In the genomic region with DNA sequence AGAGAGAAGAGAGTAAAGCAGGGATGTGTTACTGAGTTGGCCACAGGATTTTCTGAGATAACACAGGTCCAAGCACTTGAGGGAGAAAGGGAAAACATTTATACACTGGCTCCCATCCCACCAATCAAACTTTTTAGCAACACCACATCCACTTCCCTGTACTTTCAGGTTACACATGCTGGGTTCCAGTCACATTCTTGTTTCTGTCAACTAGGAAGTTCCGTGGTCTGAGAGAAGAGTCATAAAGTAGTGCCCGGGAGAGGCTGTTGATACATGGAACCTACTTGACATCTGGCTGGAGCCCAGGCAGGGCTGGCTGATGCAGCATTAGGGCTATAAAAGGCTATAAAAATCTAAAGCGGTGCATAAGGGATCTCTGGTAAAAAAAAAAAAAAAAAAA, we compare ENCODE assay signal across 27 cellular contexts.
A peak's percentile ranks its signal among the peaks of the same experiment; 100 is the strongest.
DNase-seq lines count a peak whose midpoint lies in the region; TF ChIP-seq lines count a peak whose summit lies in the region.
"Had no signal": no experiment of that assay in that cellular context is flagged by ENCODE, and none has a peak within 500 bp of the region (broad histone marks: within the 10 kb centered on the region; RNA-seq: fewer than 3 reads in every experiment).

No MANE protein-coding gene starts in this region.

- no peak for TF ChIP-seq CTCF in CD14-positive monocyte (IDR thresholded peaks at IDR 0.05)
- no peak for TF ChIP-seq CTCF in Peyer's patch (IDR thresholded peaks at IDR 0.05)

- H3K9me3 Mint-ChIP-seq in CD14-positive monocyte, result peaks cover 0 to 6% (median 2%) of the 10 kb centered on the region in 7 donors

- H3K18ac ChIP-seq in neuronal stem cell (ENCODE audit: low read length), result no peak overlapping the region

- no peaks in the 10 kb centered on the region for H3K4me1 ChIP-seq in neuronal stem cell (ENCODE audit: control insufficient read depth in 2 of 2, insufficient read depth in 1 of 2, low read depth in 1 of 2, low read length in 2 of 2)
- H3K4me1 ChIP-seq in Peyer's patch, result no peaks in the 10 kb centered on the region
- H3K4me1 ChIP-seq: ascending aorta, foreskin keratinocyte, right lobe of liver, uterus had no signal

- H3K27me3 ChIP-seq in neuronal stem cell (ENCODE audit: control insufficient read depth in 3 of 3, insufficient read depth in 3 of 3, low read depth in 1 of 3, low read length in 3 of 3) (no peaks in the 10 kb centered on the region), Peyer's patch (no peaks in the 10 kb centered on the region)
- H3K27me3 ChIP-seq: ascending aorta, foreskin keratinocyte, right lobe of liver, uterus had no signal

- no peaks in the 10 kb centered on the region for H3K79me1 ChIP-seq in neuronal stem cell (ENCODE audit: low read depth, low read length)

- H3K36me3 ChIP-seq in neuronal stem cell (replicated peaks in 1 of 2; ENCODE audit: control insufficient read depth in 2 of 2, insufficient read depth in 2 of 2, low read length in 2 of 2) (no peaks in the 10 kb centered on the region), Peyer's patch (no peaks in the 10 kb centered on the region)
- H3K36me3 ChIP-seq: ascending aorta, right lobe of liver, uterus had no signal

- TF ChIP-seq POLR2A in Peyer's patch (IDR thresholded peaks at IDR 0.05), result no peak

- H3K4me3 Mint-ChIP-seq in CD14-positive monocyte, result no peak overlapping the region
- H3K4me3 Mint-ChIP-seq: activated T-helper 1 cell treated with anti-CD3 and anti-CD28 coated beads, Interleukin-12 subunit alpha, Interleukin-12 subunit beta, Interleukin-2, Interleukin-4 antibody, amounts not matched to agents 30 ng/mL and 10 ng/mL and 1 ng/mL, durations not matched to agents 14 hours and 24 hours and 36 hours; CD4-positive, alpha-beta T cell; memory B cell; T-helper 2 cell treated with Interferon-gamma antibody and Interleukin-4, amounts not matched to agents 5 μg/mL and 100 μg/mL, for 36 hours had no signal

- H3K4me3 ChIP-seq in neuronal stem cell (ENCODE audit: low read length in 2 of 2), result no peak overlapping the region
- no peak overlapping the region for H3K4me3 ChIP-seq in Peyer's patch
- H3K4me3 ChIP-seq: ascending aorta, right lobe of liver, uterus had no signal

- H2BK12ac ChIP-seq in neuronal stem cell (ENCODE audit: low read length), result no peak overlapping the region

- no peaks in the 10 kb centered on the region for H3K4me1 Mint-ChIP-seq in CD14-positive monocyte
- H3K4me1 Mint-ChIP-seq: memory B cell had no signal

- peaks cover 0 to 1% of the 10 kb centered on the region in 2 donors for H3K9me3 ChIP-seq in neuronal stem cell (replicated peaks in 1 of 2; ENCODE audit: control insufficient read depth in 2 of 2, insufficient read depth in 1 of 2, low read depth in 1 of 2, low read length in 2 of 2)
- no peaks in the 10 kb centered on the region for H3K9me3 ChIP-seq in Peyer's patch
- H3K9me3 ChIP-seq: ascending aorta, right lobe of liver, uterus had no signal

- no peak overlapping the region for H4K8ac ChIP-seq in neuronal stem cell (ENCODE audit: low read depth, low read length)

- H3K23ac ChIP-seq in neuronal stem cell (ENCODE audit: low read depth, low read length, poor library complexity), result no peak overlapping the region

- no peak overlapping the region for H3K14ac ChIP-seq in neuronal stem cell (ENCODE audit: low read length)

- no peak overlapping the region for H3K27ac ChIP-seq in neuronal stem cell (replicated peaks; ENCODE audit: low read length)
- no peak overlapping the region for H3K27ac ChIP-seq in Peyer's patch
- H3K27ac ChIP-seq: ascending aorta, foreskin keratinocyte, KMS-11, right lobe of liver, uterus, VCaP had no signal

- intact Hi-C loops in CD14-positive monocyte (cut with micrococcal nuclease), result no loop called here

- DNase-seq in H4 (ENCODE audit: low spot score) (peak; percentile 38), HuH-7.5 (ENCODE audit: low spot score) (peak; percentile 2), glomerular visceral epithelial cell (ENCODE audit: extremely low spot score) (peak; percentile 10), neuronal stem cell (ENCODE audit: low spot score) (no peak), CD14-positive monocyte (ENCODE audit: low spot score) (no peak), DMS153 (lab: John Stamatoyannopoulos, UW) (no peak), Peyer's patch (no peak)
- DNase-seq: activated CD4-positive, alpha-beta T cell treated with anti-CD3 and anti-CD28 coated beads, Interleukin-2, amount 50 U/mL, for 1 hour; CD4-positive, alpha-beta T cell; effector CD4-positive, alpha-beta T cell; erythroblast; foreskin keratinocyte; islet precursor cell; MV-4-11; NCI-H187; NCI-H345; occipital lobe; right lobe of liver; RPMI8226; uterus had no signal

- no peak overlapping the region for H4K91ac ChIP-seq in neuronal stem cell (ENCODE audit: low read depth, low read length, poor library complexity)

- WGBS in neuronal stem cell (ENCODE audit: extremely low coverage in 2 of 2, insufficient read length in 2 of 2, insufficient replicate concordance in 1 of 2), 2 donors, result no CpG with 5 or more reads among the region's 3 CpGs

- H2AFZ ChIP-seq in neuronal stem cell (ENCODE audit: low read length), result peak overlapping the region; percentile 5

- no peak overlapping the region for H3K9ac ChIP-seq in neuronal stem cell (ENCODE audit: low read depth, low read length, poor library complexity)
- H3K9ac ChIP-seq: KMS-11 had no signal

- H3K27ac Mint-ChIP-seq in CD14-positive monocyte, result no peak overlapping the region
- H3K27ac Mint-ChIP-seq: activated naive CD4-positive, alpha-beta T cell treated with anti-CD3 and anti-CD28 coated beads, Interleukin-2, amount 50 U/mL, for 72 hours; activated T-helper 1 cell treated with anti-CD3 and anti-CD28 coated beads, Interleukin-12 subunit alpha, Interleukin-12 subunit beta, Interleukin-2, Interleukin-4 antibody, amounts not matched to agents 30 ng/mL and 10 ng/mL and 1 ng/mL, durations not matched to agents 14 hours and 24 hours and 36 hours; CD4-positive, alpha-beta T cell; memory B cell; T-helper 2 cell treated with Interferon-gamma antibody and Interleukin-4, amounts not matched to agents 5 μg/mL and 100 μg/mL, for 36 hours had no signal

- no peak overlapping the region for H2BK15ac ChIP-seq in neuronal stem cell (ENCODE audit: low read length)

- no peak overlapping the region for H3K4me2 ChIP-seq in neuronal stem cell (ENCODE audit: insufficient read depth, low read length, poor library complexity, severe bottlenecking)
- H3K4me2 ChIP-seq: KMS-11 had no signal

- H3K36me3 Mint-ChIP-seq in CD14-positive monocyte, result no peaks in the 10 kb centered on the region
- H3K36me3 Mint-ChIP-seq: activated naive CD4-positive, alpha-beta T cell treated with anti-CD3 and anti-CD28 coated beads, Interleukin-2, amount 50 U/mL, for 72 hours; memory B cell had no signal

- H2AK5ac ChIP-seq in neuronal stem cell (ENCODE audit: low read depth, low read length), result no peak overlapping the region

- H3K4ac ChIP-seq in neuronal stem cell (ENCODE audit: low read length), result no peak overlapping the region

- peaks cover 0 to 3% (median 0%) of the 10 kb centered on the region in 3 donors for H3K27me3 Mint-ChIP-seq in CD14-positive monocyte (ENCODE audit: low read depth in 3 of 3)
- H3K27me3 Mint-ChIP-seq: CD4-positive, alpha-beta T cell; memory B cell had no signal

- no peak overlapping the region for H2BK120ac ChIP-seq in neuronal stem cell (ENCODE audit: low read depth, low read length)

- H2BK5ac ChIP-seq in neuronal stem cell (ENCODE audit: low read length), result no peak overlapping the region

Comparison
In these comparisons a context has a peak if more than half of its experiments do, and no peak if none do; other contexts are left out.
1. DNase-seq: peak in H4 (single experiment), HuH-7.5 (single experiment) and glomerular visceral epithelial cell (single experiment); none in neuronal stem cell (single experiment), CD14-positive monocyte (single experiment), DMS153 (single experiment) and Peyer's patch (0 of 3).